In the genomic region with DNA sequence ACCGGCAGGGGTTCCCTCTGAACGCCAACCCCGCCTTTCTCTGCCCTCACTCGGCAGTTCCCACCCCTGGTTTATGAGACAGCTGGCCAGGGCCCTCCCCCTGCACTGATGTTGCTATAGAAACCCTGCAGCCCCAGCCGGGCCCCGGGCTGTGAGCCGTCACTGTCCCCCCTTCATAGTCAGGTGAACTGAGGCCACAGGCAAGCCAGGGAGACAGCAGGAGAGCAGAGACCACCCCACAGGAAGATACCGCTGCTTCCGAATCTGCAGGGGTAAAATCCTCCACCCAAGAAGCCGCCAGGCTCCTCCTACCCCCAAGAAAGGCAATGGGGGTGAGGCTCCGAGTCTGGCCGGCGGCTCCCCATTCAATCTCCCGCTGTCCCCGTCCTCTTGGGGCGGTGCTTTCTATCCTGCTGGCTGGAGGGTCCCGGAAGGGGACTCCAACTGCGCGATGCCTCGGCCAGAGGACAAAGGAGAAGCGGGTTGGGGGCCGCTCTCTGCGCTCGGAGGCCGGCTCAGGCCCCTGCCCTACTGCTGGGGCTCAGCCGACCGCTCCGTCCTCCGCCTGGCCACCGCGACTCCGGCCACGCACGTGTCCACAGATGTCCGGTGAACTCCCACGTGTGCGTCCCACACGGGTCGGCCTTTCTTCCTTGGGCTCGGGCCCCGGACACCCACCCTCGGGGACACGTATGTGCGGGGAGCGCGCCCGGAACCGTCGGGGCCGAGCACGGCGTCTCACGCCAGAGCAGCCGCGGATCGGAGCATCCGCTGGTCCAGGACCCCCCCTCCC, we compare ENCODE assay signal across 8 cellular contexts. TPM values are rescaled to one million over a fixed set of nuclear protein-coding genes. Genes with fewer than 3 reads are reported as not detected.
DNase-seq lines count a peak whose midpoint lies in the region; ATAC-seq and TF ChIP-seq lines count a peak whose summit lies in the region.

No MANE protein-coding gene starts in this region.

- DNase-seq in GM04504 (ENCODE audit: low read depth) (peak; percentile 65), NCI-H1105 treated with DMSO at 0.1 percent for 48 hours (lab: John Stamatoyannopoulos, UW) (peak; percentile 72), SW480 (ENCODE audit: low spot score) (peak; percentile 65), left cardiac atrium (peak; percentile 79), posterior vena cava (ENCODE audit: low spot score) (peak; percentile 90), uterus (peak; percentile 77 to 78)
- DNase-seq in activated naive CD8-positive, alpha-beta T cell treated with anti-CD3 and anti-CD28 coated beads, Interleukin-2, amount 50 U/mL, for 24 hours, result peak; percentile 84

- intact Hi-C loops in left cardiac atrium (cut with DNase I) (no loop called here), posterior vena cava (cut with DNase I) (loop anchor here in 1 of 2 donors (10.0 kb wide), 1 partner anchor 133 kb away; no protein-coding TSS in a partner anchor), uterus (cut with DNase I; ENCODE audit: low total_unique reads) (no loop called here)

- H3K36me3 ChIP-seq in uterus, result no peaks in the 10 kb centered on the region

- ATAC-seq in HG02642 (IDR thresholded peaks at IDR 0.05; ENCODE audit: poor library complexity, unreplicated experiment), result peak; percentile 42
- ATAC-seq in activated naive CD8-positive, alpha-beta T cell treated with anti-CD3 and anti-CD28 coated beads, Interleukin-2, amount 50 U/mL, for 24 hours, result peak; percentile 63
- ATAC-seq in left cardiac atrium, result peak; percentile 62 to 67

- H3K36me3 Mint-ChIP-seq in activated naive CD8-positive, alpha-beta T cell treated with anti-CD3 and anti-CD28 coated beads, Interleukin-2, amount 50 U/mL, for 24 hours (ENCODE audit: low read depth), result peaks cover 2% of the 10 kb centered on the region

- TF ChIP-seq CTCF in uterus (IDR thresholded peaks at IDR 0.05), result no peak

- H3K4me3 Mint-ChIP-seq in activated naive CD8-positive, alpha-beta T cell treated with anti-CD3 and anti-CD28 coated beads, Interleukin-2, amount 50 U/mL, for 24 hours, result peak overlapping the region; percentile 92

- H3K9me3 Mint-ChIP-seq in activated naive CD8-positive, alpha-beta T cell treated with anti-CD3 and anti-CD28 coated beads, Interleukin-2, amount 50 U/mL, for 24 hours, result no peaks in the 10 kb centered on the region

- H3K27ac ChIP-seq in uterus, result peak overlapping the region; percentile 87 to 90

- no peaks in the 10 kb centered on the region for H3K27me3 Mint-ChIP-seq in activated naive CD8-positive, alpha-beta T cell treated with anti-CD3 and anti-CD28 coated beads, Interleukin-2, amount 50 U/mL, for 24 hours

- no peaks in the 10 kb centered on the region for H3K9me3 ChIP-seq in uterus

- peak overlapping the region; percentile 61 to 79 for H3K4me3 ChIP-seq in uterus

- H3K4me1 ChIP-seq in uterus, result peaks cover 6 to 22% of the 10 kb centered on the region in 2 donors

- H3K4me1 Mint-ChIP-seq in activated naive CD8-positive, alpha-beta T cell treated with anti-CD3 and anti-CD28 coated beads, Interleukin-2, amount 50 U/mL, for 24 hours, result peaks cover 6% of the 10 kb centered on the region

- no peak for TF ChIP-seq POLR2A in uterus (IDR thresholded peaks at IDR 0.05)

- no peaks in the 10 kb centered on the region for H3K27me3 ChIP-seq in uterus

- H3K27ac Mint-ChIP-seq in activated naive CD8-positive, alpha-beta T cell treated with anti-CD3 and anti-CD28 coated beads, Interleukin-2, amount 50 U/mL, for 24 hours, result peak overlapping the region; percentile 84

RNA-seq across cellular contexts. Expression of a gene that starts 0.6 kb away (rescaled TPM):
- total RNA-seq in left cardiac atrium, result 10 to 100 TPM in 1 of 2 donors, 1 to 10 TPM in 1; 6.5 to 11.6 TPM
- total RNA-seq in posterior vena cava, result 10 to 100 TPM; 10.6 to 11.2 TPM
- total RNA-seq in uterus, result 10 to 100 TPM in 1 of 4 donors, 1 to 10 TPM in 2, under 1 TPM in 1; 0.29 to 20.8 (median 5.4) TPM

RNA-seq across cellular contexts. Expression of a gene that starts 7.5 kb away (rescaled TPM):
- total RNA-seq in left cardiac atrium (1 to 10 TPM; 8.5 to 9.1 TPM), posterior vena cava (1 to 10 TPM; 6.0 to 6.5 TPM), uterus (10 to 100 TPM in 2 of 4 donors, 1 to 10 TPM in 2; 1.3 to 20.2 (median 10.1) TPM)

RNA-seq across cellular contexts. Expression of a gene that starts 7.6 kb away (rescaled TPM):
- under 1 TPM in 1 of 2 donors, not detected in 1; 0.58 TPM for total RNA-seq in left cardiac atrium
- total RNA-seq in posterior vena cava, result not detected
- under 1 TPM in 1 of 4 donors, not detected in 3; 0.41 TPM for total RNA-seq in uterus

RNA-seq across cellular contexts. Expression of a gene that starts 12.3 kb away (rescaled TPM):
- total RNA-seq in left cardiac atrium (1,000 to 10,000 TPM; 1,371 to 1,375 TPM), posterior vena cava (1,000 to 10,000 TPM; 1,286 to 1,386 TPM), uterus (1,000 to 10,000 TPM in 1 of 4 donors, 100 to 1,000 TPM in 3; 100 to 1,968 (median 496) TPM)

RNA-seq across cellular contexts. Expression of a gene that starts 20.2 kb away (rescaled TPM):
- total RNA-seq in left cardiac atrium (10 to 100 TPM; 29.8 to 43.5 TPM), posterior vena cava (10 to 100 TPM; 33.0 to 38.8 TPM), uterus (10 to 100 TPM; 11.8 to 81.1 (median 29.3) TPM)

Comparison
In these comparisons a context has a peak if more than half of its experiments do, and no peak if none do; other contexts are left out.
1. Peak in every context shown above with its lines: DNase-seq, ATAC-seq, H3K4me3 ChIP-seq and H3K27ac ChIP-seq.